Comparison of ENCODE assay signal across 29 cellular contexts in the genomic region with DNA sequence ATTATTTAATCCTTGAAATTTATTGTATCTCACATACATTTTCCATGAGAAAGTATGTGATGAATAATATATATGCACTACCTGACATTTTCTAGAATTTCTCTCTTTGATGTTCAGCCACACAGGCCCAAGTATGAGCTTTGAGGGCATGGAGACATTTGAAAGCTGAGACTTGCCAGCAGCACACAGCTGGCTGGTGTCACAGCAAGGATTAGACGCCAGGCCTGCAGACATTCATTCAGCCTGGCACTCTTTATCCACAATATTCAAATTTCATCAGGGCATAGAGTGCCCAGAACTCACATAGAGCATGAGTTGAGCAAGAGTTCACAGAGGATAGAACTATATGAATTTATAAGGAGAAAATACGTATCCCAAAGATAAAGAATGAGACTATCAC.
"Had no signal": no experiment of that assay in that cellular context is flagged by ENCODE, and none has a peak within 500 bp of the region (broad histone marks: within the 10 kb centered on the region; RNA-seq: fewer than 3 reads in every experiment).

No MANE protein-coding gene starts in this region.

- H3K27ac ChIP-seq: adrenal gland, body of pancreas, esophagus muscularis mucosa, foreskin keratinocyte, gastroesophageal sphincter, heart right ventricle, WERI-Rb-1 had no signal

- H3K36me3 ChIP-seq: adrenal gland, esophagus muscularis mucosa, gastroesophageal sphincter, heart right ventricle, WERI-Rb-1 had no signal

- DNase-seq: activated B cell treated with CpG ODN at 0.5 μM for 24 hours; activated CD4-positive, alpha-beta memory T cell treated with anti-CD3 and anti-CD28 coated beads for 36 hours; activated CD4-positive, alpha-beta T cell treated with anti-CD3 and anti-CD28 coated beads, Interleukin-2, amount 10 ng/mL, durations not matched to agents 24 days and 14 days; activated CD8-positive, alpha-beta memory T cell treated with anti-CD3 and anti-CD28 coated beads, Interleukin-2, amount 10 ng/mL, durations not matched to agents 7 days and 5 days; activated CD8-positive, alpha-beta memory T cell treated with anti-CD3 and anti-CD28 coated beads, Interleukin-2, amount 50 U/mL, for 4 hours; activated CD8-positive, alpha-beta T cell treated with anti-CD3 and anti-CD28 coated beads, Interleukin-2, amount 10 ng/mL, durations not matched to agents 7 days and 5 days; activated effector memory CD4-positive, alpha-beta T cell treated with anti-CD3 and anti-CD28 coated beads, Interleukin-2, amount 50 U/mL, for 16 hours; activated naive CD4-positive, alpha-beta T cell treated with anti-CD3 and anti-CD28 coated beads for 36 hours; activated naive CD8-positive, alpha-beta T cell treated with anti-CD3 and anti-CD28 coated beads for 36 hours; activated naive CD8-positive, alpha-beta T cell treated with anti-CD3 and anti-CD28 coated beads, Interleukin-2, amount 50 U/mL, for 24 hours; activated T-cell treated with anti-CD3 and anti-CD28 coated beads, Interleukin-2, amount 50 U/mL, for 1 hour; activated T-cell treated with anti-CD3 and anti-CD28 coated beads, Interleukin-2, amount 50 U/mL, for 48 hours; adrenal gland; amygdala; aorta; body of pancreas; cortex of kidney; dermis blood vessel endothelial cell; effector CD4-positive, alpha-beta T cell; effector memory CD8-positive, alpha-beta T cell; erythroblast; foreskin keratinocyte; heart right ventricle; T-helper 17 cell; T1000; WERI-Rb-1 had no signal

- H3K9me3 ChIP-seq: adrenal gland, body of pancreas, esophagus muscularis mucosa, gastroesophageal sphincter, heart right ventricle had no signal

- H3K4me1 ChIP-seq: adrenal gland, body of pancreas, esophagus muscularis mucosa, foreskin keratinocyte, gastroesophageal sphincter, heart right ventricle had no signal

- ATAC-seq: activated CD4-positive, CD25-positive, alpha-beta regulatory T cell treated with anti-CD3 and anti-CD28 coated beads, Interleukin-2, amount 50 U/mL, for 24 hours; activated CD8-positive, alpha-beta memory T cell treated with anti-CD3 and anti-CD28 coated beads, Interleukin-2, amount 10 ng/mL, durations not matched to agents 7 days and 5 days; activated CD8-positive, alpha-beta T cell treated with anti-CD3 and anti-CD28 coated beads, Interleukin-2, amount 10 ng/mL, durations not matched to agents 7 days and 5 days; activated naive CD8-positive, alpha-beta T cell treated with anti-CD3 and anti-CD28 coated beads, Interleukin-2, amount 50 U/mL, for 24 hours; body of pancreas; effector memory CD8-positive, alpha-beta T cell; foreskin keratinocyte; gastroesophageal sphincter; heart right ventricle; T-helper 17 cell had no signal

- H3K4me3 ChIP-seq: adrenal gland, body of pancreas, esophagus muscularis mucosa, gastroesophageal sphincter, heart right ventricle had no signal

- H3K27me3 ChIP-seq: adrenal gland, body of pancreas, esophagus muscularis mucosa, foreskin keratinocyte, gastroesophageal sphincter had no signal
